Comparison of ENCODE assay signal across 8 cellular contexts in the genomic region with DNA sequence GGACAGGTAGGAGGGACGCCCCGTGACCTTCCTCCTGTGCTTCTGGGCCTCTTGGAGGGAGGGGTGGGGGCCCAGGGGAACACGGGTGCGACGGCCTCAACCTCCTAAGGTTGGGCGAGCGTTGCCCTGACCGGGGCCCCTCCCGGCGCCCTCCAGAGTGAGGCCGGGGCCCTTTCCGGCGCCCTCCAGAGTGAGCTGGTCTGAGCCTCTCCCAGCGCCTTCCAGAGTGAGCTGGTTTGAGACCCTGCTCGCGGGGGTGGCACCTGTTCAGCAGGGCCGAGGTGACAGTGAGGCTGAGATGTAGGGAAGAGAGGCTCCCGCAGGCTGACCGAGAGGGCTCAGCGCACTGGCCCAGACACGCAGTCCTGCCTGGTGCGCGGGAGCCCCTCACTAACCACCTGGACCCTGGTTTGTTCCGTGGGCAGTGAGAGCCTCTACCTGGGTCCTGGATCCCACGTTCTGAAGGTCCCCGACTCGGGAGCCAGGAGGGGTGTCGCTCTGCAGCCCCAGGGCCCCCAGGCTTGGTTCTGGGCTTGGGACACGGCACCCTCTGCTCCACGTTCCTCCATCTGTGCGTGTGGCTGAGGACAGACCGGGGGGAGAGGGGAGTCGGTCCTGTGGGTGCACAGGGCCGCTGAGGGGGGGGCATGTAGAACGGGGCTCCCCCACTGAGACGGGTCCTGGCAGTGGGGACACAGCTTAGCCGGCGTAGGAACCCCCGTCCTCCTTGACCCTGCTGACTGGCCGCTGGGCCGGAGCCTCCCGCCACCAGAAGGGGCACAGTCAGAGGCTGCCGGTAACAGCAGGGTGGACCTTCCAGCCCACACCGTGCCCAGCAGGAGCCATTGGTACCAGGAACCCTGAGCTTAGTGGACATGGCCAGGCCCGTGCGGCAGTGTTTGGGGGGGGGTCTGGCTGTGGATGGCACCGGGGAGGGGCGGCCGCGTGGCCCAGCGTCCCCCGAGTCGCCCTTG. TPM values are rescaled to one million over a fixed set of nuclear protein-coding genes. Genes with fewer than 3 reads are reported as not detected.
A peak's percentile ranks its signal among the peaks of the same experiment; 100 is the strongest.
DNase-seq lines count a peak whose midpoint lies in the region; ATAC-seq and TF ChIP-seq lines count a peak whose summit lies in the region.

No MANE protein-coding gene starts in this region.

- 51 to 59% methylated on average over 33 to 44 of the region's 53 CpGs for whole genome bisulfite sequencing in lower leg skin, 2 donors
- 51 to 65% methylated on average over 14 to 20 of the region's 53 CpGs for WGBS in thyroid gland, 2 donors

- H3K4me3 ChIP-seq in lower leg skin (ENCODE audit: low read depth, poor library complexity, severe bottlenecking) (peak overlapping the region; percentile 30), thyroid gland (replicated peaks in 1 of 3) (peak overlapping the region in 1 of 3 donors; percentile 71)

- peaks cover 9 to 18% of the 10 kb centered on the region in 2 donors for H3K36me3 ChIP-seq in thyroid gland

- ATAC-seq in activated CD8-positive, alpha-beta T cell treated with anti-CD3 and anti-CD28 coated beads for 36 hours, result no peak
- no peak for ATAC-seq in activated CD8-positive, alpha-beta T cell treated with anti-CD3 and anti-CD28 coated beads, Interleukin-2, amount 10 ng/mL, durations not matched to agents 7 days and 5 days

- no peaks in the 10 kb centered on the region for H3K9me3 Mint-ChIP-seq in activated CD8-positive, alpha-beta T cell treated with anti-CD3 and anti-CD28 coated beads for 36 hours
- no peaks in the 10 kb centered on the region for H3K9me3 Mint-ChIP-seq in activated CD8-positive, alpha-beta T cell treated with anti-CD3 and anti-CD28 coated beads, Interleukin-2, amount 10 ng/mL, durations not matched to agents 7 days and 5 days (ENCODE audit: insufficient read depth)
- peaks cover 0 to 4% (median 0%) of the 10 kb centered on the region in 5 experiments for H3K9me3 Mint-ChIP-seq in brain

- no peak overlapping the region for H3K27ac Mint-ChIP-seq in activated CD8-positive, alpha-beta T cell treated with anti-CD3 and anti-CD28 coated beads for 36 hours
- H3K27ac Mint-ChIP-seq in activated CD8-positive, alpha-beta T cell treated with anti-CD3 and anti-CD28 coated beads, Interleukin-2, amount 10 ng/mL, durations not matched to agents 7 days and 5 days, result no peak overlapping the region
- H3K27ac Mint-ChIP-seq in brain, result peak overlapping the region in 3 of 5 experiments; percentile 68 to 70 (median 69)

- H3K9me3 ChIP-seq in thyroid gland, result no peaks in the 10 kb centered on the region

- no peaks in the 10 kb centered on the region for H3K36me3 Mint-ChIP-seq in activated CD8-positive, alpha-beta T cell treated with anti-CD3 and anti-CD28 coated beads for 36 hours (ENCODE audit: low read depth)
- no peaks in the 10 kb centered on the region for H3K36me3 Mint-ChIP-seq in activated CD8-positive, alpha-beta T cell treated with anti-CD3 and anti-CD28 coated beads, Interleukin-2, amount 10 ng/mL, durations not matched to agents 7 days and 5 days (ENCODE audit: low read depth)
- H3K36me3 Mint-ChIP-seq in brain, result peaks cover 22% of the 10 kb centered on the region

- CTCF ChIA-PET in activated CD8-positive, alpha-beta T cell treated with anti-CD3 and anti-CD28 coated beads for 36 hours (lab: Charles Lee), result interaction anchor here (0.8 to 0.9 kb wide), 2 partner anchors 10 to 160 kb away, joined by 3 read pairs; no protein-coding TSS in a partner anchor
- CTCF ChIA-PET in activated CD8-positive, alpha-beta T cell treated with anti-CD3 and anti-CD28 coated beads, Interleukin-2, amount 10 ng/mL, durations not matched to agents 7 days and 5 days (lab: Charles Lee), result no interaction called here

- intact Hi-C loops in activated CD8-positive, alpha-beta T cell treated with anti-CD3 and anti-CD28 coated beads for 36 hours (cut with micrococcal nuclease), result no loop called here
- intact Hi-C loops in lower leg skin (cut with DNase I; ENCODE audit: low total_unique reads) (no loop called here), thyroid gland (cut with DNase I) (loop anchor here (10.0 kb wide), 1 partner anchor 202 kb away; the partner anchor contains the start of gene SPATC1L)

- peaks cover 8% of the 10 kb centered on the region for H3K4me1 Mint-ChIP-seq in activated CD8-positive, alpha-beta T cell treated with anti-CD3 and anti-CD28 coated beads for 36 hours (ENCODE audit: low read depth)
- peaks cover 6% of the 10 kb centered on the region for H3K4me1 Mint-ChIP-seq in activated CD8-positive, alpha-beta T cell treated with anti-CD3 and anti-CD28 coated beads, Interleukin-2, amount 10 ng/mL, durations not matched to agents 7 days and 5 days (ENCODE audit: low read depth)
- H3K4me1 Mint-ChIP-seq in brain, result peaks cover 4% of the 10 kb centered on the region

- H3K27ac ChIP-seq in thyroid gland, result peak overlapping the region in 2 of 3 donors; percentile 38 to 59

- no peak for TF ChIP-seq CTCF in activated CD8-positive, alpha-beta T cell treated with anti-CD3 and anti-CD28 coated beads for 36 hours (IDR thresholded peaks at IDR 0.05)
- TF ChIP-seq CTCF in brain (conservative IDR thresholded peaks at IDR 0.05) (no peak), lower leg skin (IDR thresholded peaks at IDR 0.05) (no peak), thyroid gland (IDR thresholded peaks at IDR 0.05) (no peak)

- H3K4me1 ChIP-seq in thyroid gland, result peaks cover 13 to 23% of the 10 kb centered on the region in 2 donors

- H3K4me3 Mint-ChIP-seq in activated CD8-positive, alpha-beta T cell treated with anti-CD3 and anti-CD28 coated beads for 36 hours, result peak overlapping the region; percentile 43
- H3K4me3 Mint-ChIP-seq in activated CD8-positive, alpha-beta T cell treated with anti-CD3 and anti-CD28 coated beads, Interleukin-2, amount 10 ng/mL, durations not matched to agents 7 days and 5 days, result no peak overlapping the region
- H3K4me3 Mint-ChIP-seq in brain, result peak overlapping the region; percentile 77 to 86 (median 83)

- POLR2A ChIA-PET in activated CD8-positive, alpha-beta T cell treated with anti-CD3 and anti-CD28 coated beads for 36 hours (lab: Charles Lee), result no interaction called here
- POLR2A ChIA-PET in activated CD8-positive, alpha-beta T cell treated with anti-CD3 and anti-CD28 coated beads, Interleukin-2, amount 10 ng/mL, durations not matched to agents 7 days and 5 days (lab: Charles Lee), result no interaction called here

- no peak for TF ChIP-seq POLR2A in lower leg skin (IDR thresholded peaks at IDR 0.05)
- no peak for TF ChIP-seq POLR2A in thyroid gland (IDR thresholded peaks at IDR 0.05)

- peaks cover 3% of the 10 kb centered on the region for H3K27me3 Mint-ChIP-seq in activated CD8-positive, alpha-beta T cell treated with anti-CD3 and anti-CD28 coated beads for 36 hours
- H3K27me3 Mint-ChIP-seq in activated CD8-positive, alpha-beta T cell treated with anti-CD3 and anti-CD28 coated beads, Interleukin-2, amount 10 ng/mL, durations not matched to agents 7 days and 5 days (ENCODE audit: low read depth), result peaks cover 5% of the 10 kb centered on the region
- H3K27me3 Mint-ChIP-seq in brain, result peaks cover 2% of the 10 kb centered on the region

- peak; percentile 2 for DNase-seq in activated CD8-positive, alpha-beta T cell treated with anti-CD3 and anti-CD28 coated beads for 36 hours
- no peak for DNase-seq in activated CD8-positive, alpha-beta T cell treated with anti-CD3 and anti-CD28 coated beads, Interleukin-2, amount 10 ng/mL, durations not matched to agents 7 days and 5 days
- DNase-seq in lower leg skin (ENCODE audit: low spot score in 2 of 2), result peak in 1 of 2 donors; percentile 87
- DNase-seq in thyroid gland, result peak in 1 of 2 donors; percentile 12
- DNase-seq in GDM1 (lab: John Stamatoyannopoulos, UW), result no peak
- no peak for DNase-seq in DMS79 (lab: John Stamatoyannopoulos, UW)
- no peak for DNase-seq in SK-N-DZ (ENCODE audit: low spot score)

- H3K27me3 ChIP-seq in thyroid gland, result no peaks in the 10 kb centered on the region

RNA-seq across cellular contexts. Expression of gene COL6A1, which starts 1.5 kb away (rescaled TPM):
- total RNA-seq in activated CD8-positive, alpha-beta T cell treated with anti-CD3 and anti-CD28 coated beads for 36 hours, result 1 to 10 TPM; 4.1 to 5.2 TPM
- total RNA-seq in activated CD8-positive, alpha-beta T cell treated with anti-CD3 and anti-CD28 coated beads, Interleukin-2, amount 10 ng/mL, durations not matched to agents 7 days and 5 days, result under 1 TPM; 0.26 to 0.42 TPM
- polyA plus RNA-seq in brain (ENCODE audit: insufficient read depth, low read depth, low replicate concordance), result 48.4 TPM
- total RNA-seq in lower leg skin (100 to 1,000 TPM in 3 of 4 donors, 10 to 100 TPM in 1; 94.9 to 265 (median 133) TPM), thyroid gland (100 to 1,000 TPM in 3 of 4 donors, 10 to 100 TPM in 1; 96.1 to 213 (median 162) TPM)
- 58.6 and 64.7 TPM in 2 replicates for polyA plus RNA-seq in SK-N-DZ (2014; cell fraction: cytosol; rRNA removed)
- 367 and 476 TPM in 2 replicates for polyA plus RNA-seq in SK-N-DZ (2014; cell fraction: nucleus; rRNA removed)

Comparison
In these comparisons a context has a peak if more than half of its experiments do, and no peak if none do; other contexts are left out.
1. H3K27ac Mint-ChIP-seq: peak in brain (3 of 5); none in activated CD8-positive, alpha-beta T cell treated with anti-CD3 and anti-CD28 coated beads for 36 hours (single experiment) and activated CD8-positive, alpha-beta T cell treated with anti-CD3 and anti-CD28 coated beads, Interleukin-2, amount 10 ng/mL, durations not matched to agents 7 days and 5 days (single experiment).
2. RNA of gene COL6A1, which starts 1.5 kb away (total RNA-seq): 96.1 to 213 TPM in thyroid gland and 94.9 to 265 TPM in lower leg skin; 4.1 to 5.2 TPM in activated CD8-positive, alpha-beta T cell treated with anti-CD3 and anti-CD28 coated beads for 36 hours and 0.26 to 0.42 TPM in activated CD8-positive, alpha-beta T cell treated with anti-CD3 and anti-CD28 coated beads, Interleukin-2, amount 10 ng/mL, durations not matched to agents 7 days and 5 days; every median in the first group is over 10 times any median in the second.